ENCODE assay signal across 8 cellular contexts in the genomic region with DNA sequence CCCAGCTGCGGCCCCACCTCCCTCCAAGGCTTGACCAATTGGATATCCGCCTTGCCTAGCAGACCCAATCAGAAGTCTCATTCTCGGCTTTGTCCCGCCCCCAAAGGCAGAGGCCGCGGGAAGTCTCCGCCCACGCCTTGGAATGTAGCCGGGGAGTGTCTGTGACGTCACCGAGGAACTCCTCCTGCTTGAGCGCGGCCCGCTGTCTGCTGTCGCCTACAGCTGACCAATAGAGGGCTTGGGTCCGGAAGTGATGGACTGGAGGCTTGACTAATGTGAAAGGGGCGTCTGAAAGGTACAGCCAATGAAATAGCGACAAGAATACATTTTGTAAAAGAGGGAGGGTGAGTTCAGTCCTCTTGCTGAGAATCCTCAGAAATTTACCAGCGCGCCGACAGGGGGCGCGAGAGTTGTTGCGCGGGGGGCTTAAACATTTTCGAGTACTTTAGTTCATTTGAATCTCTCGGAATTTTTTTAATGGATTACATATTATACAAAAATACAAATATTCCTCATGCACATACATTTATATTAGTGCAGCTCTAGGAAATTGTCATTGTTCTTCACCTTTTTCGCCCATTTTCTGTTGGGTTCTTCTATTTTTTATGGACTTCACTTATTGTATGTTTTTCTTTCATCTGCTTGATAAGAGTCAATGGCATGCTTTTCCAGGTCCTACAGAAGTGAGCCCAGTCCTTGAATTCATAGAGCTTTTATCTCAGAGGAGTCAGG. TPM values are rescaled to one million over a fixed set of nuclear protein-coding genes. Genes with fewer than 3 reads are reported as not detected.
DNase-seq lines count a peak whose midpoint lies in the region; ATAC-seq and TF ChIP-seq lines count a peak whose summit lies in the region.

No MANE protein-coding gene starts in this region.

- H3K4me1 ChIP-seq in osteoblast (ENCODE audit: insufficient read depth, low read length) (peaks cover 25% of the 10 kb centered on the region), thoracic aorta (ENCODE audit: control insufficient read depth in 1 of 2, low read depth in 2 of 2) (peaks cover 19 to 24% of the 10 kb centered on the region in 2 donors)

- peaks cover 47% of the 10 kb centered on the region for H3K79me2 ChIP-seq in osteoblast (ENCODE audit: insufficient read depth, low read length)

- peak overlapping the region; percentile 92 for H3K4me3 Mint-ChIP-seq in activated naive CD8-positive, alpha-beta T cell treated with anti-CD3 and anti-CD28 coated beads, Interleukin-2, amount 10 ng/mL, durations not matched to agents 7 days and 5 days

- peaks cover 4% of the 10 kb centered on the region for H3K36me3 Mint-ChIP-seq in activated naive CD8-positive, alpha-beta T cell treated with anti-CD3 and anti-CD28 coated beads, Interleukin-2, amount 10 ng/mL, durations not matched to agents 7 days and 5 days

- H3K9me3 ChIP-seq in osteoblast (ENCODE audit: low read depth, low read length) (no peaks in the 10 kb centered on the region), thoracic aorta (no peaks in the 10 kb centered on the region)

- ATAC-seq in HG02678 (IDR thresholded peaks at IDR 0.05; ENCODE audit: unreplicated experiment) (peak; percentile 95), thoracic aorta (ENCODE audit: insufficient number of reproducible peaks, low FRiP score, low read depth) (peak; percentile 99)
- ATAC-seq in activated naive CD8-positive, alpha-beta T cell treated with anti-CD3 and anti-CD28 coated beads, Interleukin-2, amount 10 ng/mL, durations not matched to agents 7 days and 5 days (ENCODE audit: low read depth), result peak; percentile 96

- H3K27me3 ChIP-seq in osteoblast (ENCODE audit: insufficient read depth, low read length) (no peaks in the 10 kb centered on the region), thoracic aorta (replicated peaks; ENCODE audit: insufficient read depth) (no peaks in the 10 kb centered on the region)

- peak overlapping the region; percentile 76 for H2AFZ ChIP-seq in osteoblast (ENCODE audit: low read length)

- DNase-seq in GM10266 (ENCODE audit: extremely low spot score) (peak; percentile 90), NCI-H1105 (lab: John Stamatoyannopoulos, UW) (peak; percentile 97), SKM-1 treated with dmso at 0.1 percent for 144 hours (lab: John Stamatoyannopoulos, UW; ENCODE audit: unreplicated experiment) (peak; percentile 100), head of caudate nucleus (peak; percentile 98 to 100 (median 100)), osteoblast (ENCODE audit: insufficient read length, low spot score, missing footprints) (peak; percentile 96), thoracic aorta (ENCODE audit: low spot score) (peak; percentile 96)
- DNase-seq in activated naive CD8-positive, alpha-beta T cell treated with anti-CD3 and anti-CD28 coated beads, Interleukin-2, amount 10 ng/mL, durations not matched to agents 7 days and 5 days, result peak; percentile 95

- peak overlapping the region; percentile 99 for H3K27ac ChIP-seq in osteoblast (ENCODE audit: low read depth, low read length)
- peak overlapping the region; percentile 96 to 99 for H3K27ac ChIP-seq in thoracic aorta

- H3K4me1 Mint-ChIP-seq in activated naive CD8-positive, alpha-beta T cell treated with anti-CD3 and anti-CD28 coated beads, Interleukin-2, amount 10 ng/mL, durations not matched to agents 7 days and 5 days, result peaks cover 26% of the 10 kb centered on the region

- H3K27ac Mint-ChIP-seq in activated naive CD8-positive, alpha-beta T cell treated with anti-CD3 and anti-CD28 coated beads, Interleukin-2, amount 10 ng/mL, durations not matched to agents 7 days and 5 days, result peak overlapping the region; percentile 81

- POLR2A ChIA-PET in activated naive CD8-positive, alpha-beta T cell treated with anti-CD3 and anti-CD28 coated beads, Interleukin-2, amount 10 ng/mL, durations not matched to agents 7 days and 5 days (lab: Charles Lee), result interaction anchor here (0.8 to 1.8 kb wide), 4 partner anchors 10 to 98 kb away, joined by 4 to 11 read pairs (median 5); no protein-coding TSS in a partner anchor

- H3K27me3 Mint-ChIP-seq in activated naive CD8-positive, alpha-beta T cell treated with anti-CD3 and anti-CD28 coated beads, Interleukin-2, amount 10 ng/mL, durations not matched to agents 7 days and 5 days, result no peaks in the 10 kb centered on the region

- peaks cover 3% of the 10 kb centered on the region for H4K20me1 ChIP-seq in osteoblast (ENCODE audit: insufficient read depth, low read length)

- H3K36me3 ChIP-seq in osteoblast (ENCODE audit: insufficient read depth, low read length), result no peaks in the 10 kb centered on the region
- no peaks in the 10 kb centered on the region for H3K36me3 ChIP-seq in thoracic aorta

- H3K4me3 ChIP-seq in osteoblast (ENCODE audit: insufficient read depth, low read length) (peak overlapping the region; percentile 97), thoracic aorta (peak overlapping the region; percentile 98)

- intact Hi-C loops in head of caudate nucleus (cut with DNase I), result no loop called here

- TF ChIP-seq CTCF in GM10266 (IDR thresholded peaks at IDR 0.05; ENCODE audit: control insufficient read depth, insufficient read depth, low read depth, missing control alignments), result peak; percentile 69
- TF ChIP-seq CTCF in osteoblast (IDR thresholded peaks at IDR 0.05; ENCODE audit: extremely low read depth, low read depth, low read length), result peak; percentile 99
- TF ChIP-seq CTCF in thoracic aorta (IDR thresholded peaks at IDR 0.05), result peak; percentile 95

- H3K4me2 ChIP-seq in osteoblast (ENCODE audit: insufficient read depth, low read length), result peak overlapping the region; percentile 96

- no peaks in the 10 kb centered on the region for H3K9me3 Mint-ChIP-seq in activated naive CD8-positive, alpha-beta T cell treated with anti-CD3 and anti-CD28 coated beads, Interleukin-2, amount 10 ng/mL, durations not matched to agents 7 days and 5 days

RNA-seq across cellular contexts. Expression of a gene that starts 0.4 kb away (rescaled TPM):
- total RNA-seq in activated naive CD8-positive, alpha-beta T cell treated with anti-CD3 and anti-CD28 coated beads, Interleukin-2, amount 10 ng/mL, durations not matched to agents 7 days and 5 days, result 10 to 100 TPM; 20.6 to 25.4 TPM
- total RNA-seq in osteoblast (26.5 and 28.6 TPM in 2 replicates), thoracic aorta (10 to 100 TPM; 85.3 to 96.7 TPM)

Comparison
In these comparisons a context has a peak if more than half of its experiments do, and no peak if none do; other contexts are left out.
1. Peak in every context shown above with its lines: DNase-seq, ATAC-seq, H3K4me3 ChIP-seq and H3K27ac ChIP-seq.